In the genomic region with DNA sequence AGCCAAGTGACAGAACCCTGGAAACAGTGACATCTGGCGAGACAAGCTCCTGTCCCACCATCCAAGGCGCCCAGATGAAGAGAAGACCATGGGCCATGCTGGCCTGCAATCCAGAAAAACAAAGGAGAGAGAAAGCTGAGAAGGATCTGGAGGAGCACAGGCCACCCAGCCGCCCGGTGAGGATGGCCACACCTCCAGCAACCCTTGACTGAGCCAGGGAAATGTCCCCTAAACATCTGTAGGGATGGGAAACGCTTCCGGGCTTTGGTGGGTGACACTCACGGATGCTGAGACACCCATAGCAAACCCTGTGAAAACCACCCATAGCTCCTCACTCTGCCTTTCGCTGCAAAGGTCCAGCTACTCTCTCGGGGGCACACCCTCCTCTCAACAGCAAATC, we compare ENCODE assay signal across 23 cellular contexts. TPM values are rescaled to one million over a fixed set of nuclear protein-coding genes. Genes with fewer than 3 reads are reported as not detected.
"Had no signal": no experiment of that assay in that cellular context is flagged by ENCODE, and none has a peak within 500 bp of the region (broad histone marks: within the 10 kb centered on the region; RNA-seq: fewer than 3 reads in every experiment).

No MANE protein-coding gene starts in this region.

- DNase-seq: Kasumi-1, MM.1S, NCI-H1092 treated with DMSO at 0.1 percent for 48 hours, NCI-H1436, NCI-H187, NCI-H2029, NCI-H2081 treated with DMSO at 0.1 percent for 48 hours, NCI-H2171, NCI-H226, NCI-H446, NCI-H510A, NCI-H524 treated with DMSO at 0.1 percent for 48 hours, NCI-H774, Right ventricle myocardium superior, RPMI8226, SIG-M5 had no signal

- H3K4me3 ChIP-seq: K562, SJSA1, SK-N-MC had no signal

- H3K9ac ChIP-seq: KMS-11 had no signal

- H3K4me1 ChIP-seq: SJSA1 had no signal

- H3K36me3 Mint-ChIP-seq: IgD-negative memory B cell had no signal

- ATAC-seq: K562 had no signal

- H3K27ac ChIP-seq: KMS-11, SJSA1, SK-N-MC had no signal

- H3K27me3 Mint-ChIP-seq: IgD-negative memory B cell had no signal

- H3K36me3 ChIP-seq: SJSA1 had no signal

- H3K4me1 Mint-ChIP-seq: IgD-negative memory B cell had no signal

- H3K27me3 ChIP-seq: SJSA1 had no signal

- H3K4me2 ChIP-seq: KMS-11 had no signal

RNA-seq across cellular contexts. Expression of gene TCERG1L, which starts 32.0 kb away (rescaled TPM):
- total RNA-seq: HT-29, K562, M059J, Right ventricle myocardium superior, SJSA1 had no signal
- polyA plus RNA-seq: IgD-negative memory B cell, K562 had no signal
